Comparison of ENCODE assay signal across 13 cellular contexts in genomic region chr17:376936-377863, GRCh38. TPM values are rescaled to one million over a fixed set of nuclear protein-coding genes. Genes with fewer than 3 reads are reported as not detected.
DNase-seq lines count a peak whose midpoint lies in the region; ATAC-seq lines count a peak whose summit lies in the region.
"Had no signal": no experiment of that assay in that cellular context is flagged by ENCODE, and none has a peak within 500 bp of the region (broad histone marks: within the 10 kb centered on the region; RNA-seq: fewer than 3 reads in every experiment).

No MANE protein-coding gene starts in this region.

- H2BK12ac ChIP-seq in mesenchymal stem cell (ENCODE audit: low read length in 2 of 2) = peak overlapping the region in 1 of 2 experiments; percentile 10

- peaks cover 1% of the 10 kb centered on the region for H3K79me1 ChIP-seq in mesenchymal stem cell (replicated peaks; ENCODE audit: low read length, poor library complexity, severe bottlenecking)

- peaks cover 0 to 7% (median 3%) of the 10 kb centered on the region in 11 experiments; a peak in 8 of 22 replicates for H3K27me3 ChIP-seq in BLaER1 treated with 17β-estradiol and CSF1 and Interleukin-3, amounts not matched to agents 10 nM and 100 nM
- H3K27me3 ChIP-seq in mesenchymal stem cell (ENCODE audit: control insufficient read depth in 1 of 2, insufficient read depth in 1 of 2, low read length in 2 of 2) = peaks cover 0 to 24% of the 10 kb centered on the region in 2 experiments
- H3K27me3 ChIP-seq: ascending aorta had no signal

- H3K9me3 ChIP-seq in BLaER1 treated with 17β-estradiol and CSF1 and Interleukin-3, amounts not matched to agents 10 nM and 100 nM (replicated peaks in 1 of 11) = peaks cover 0 to 17% (median 5%) of the 10 kb centered on the region in 11 experiments; a peak in 8 of 22 replicates
- no peaks in the 10 kb centered on the region for H3K9me3 ChIP-seq in mesenchymal stem cell (ENCODE audit: control insufficient read depth, low read length)
- H3K9me3 ChIP-seq: ascending aorta had no signal

- peaks cover 8 to 40% (median 32%) of the 10 kb centered on the region in 10 experiments for H3K4me1 ChIP-seq in BLaER1 treated with 17β-estradiol and CSF1 and Interleukin-3, amounts not matched to agents 10 nM and 100 nM
- H3K4me1 ChIP-seq in mesenchymal stem cell (ENCODE audit: control insufficient read depth, insufficient read depth, low read depth, low read length) = peaks cover 6% of the 10 kb centered on the region
- H3K4me1 ChIP-seq: ascending aorta had no signal

- H3K4me3 Mint-ChIP-seq in stimulated activated naive B cell treated with anti-CD40 and anti-IgM and Interleukin-4, amounts not matched to agents 10 μg/mL and 1 μg/mL and 100 μg/mL, for 72 hours = no peak overlapping the region
- H3K4me3 Mint-ChIP-seq: CD4-positive, CD25-positive, alpha-beta regulatory T cell; natural killer cell treated with Interleukin-12 subunit alpha and Interleukin-12 subunit beta and Interleukin-15 and Interleukin-18, amount 100 ng/mL, for 72 hours had no signal

- DNase-seq in LHCN-M2 (ENCODE audit: low read depth) = peak; percentile 38
- DNase-seq in astrocyte of the hippocampus (ENCODE audit: low read depth, low spot score) = peak; percentile 21
- peak; percentile 66 for DNase-seq in mesenchymal stem cell
- no peak for DNase-seq in stimulated activated naive B cell treated with anti-CD40 and anti-IgM and Interleukin-4, amounts not matched to agents 10 μg/mL and 1 μg/mL and 100 μg/mL, for 72 hours
- DNase-seq in NCI-H2081 (lab: John Stamatoyannopoulos, UW) = no peak
- no peak for DNase-seq in pons (ENCODE audit: low spot score)
- DNase-seq: CD4-positive, CD25-positive, alpha-beta regulatory T cell; NCI-H2227 treated with DMSO at 0.1 percent for 48 hours had no signal

- H3K14ac ChIP-seq in mesenchymal stem cell (ENCODE audit: low read length in 2 of 2) = no peak overlapping the region

- H2AFZ ChIP-seq in mesenchymal stem cell (ENCODE audit: low read depth, low read length) = no peak overlapping the region

- 42% methylated on average over 10 of the region's 14 CpGs for WGBS in mesenchymal stem cell

- H3K4me1 Mint-ChIP-seq in stimulated activated naive B cell treated with anti-CD40 and anti-IgM and Interleukin-4, amounts not matched to agents 10 μg/mL and 1 μg/mL and 100 μg/mL, for 72 hours = peaks cover 4 to 6% of the 10 kb centered on the region in 2 donors

- peak overlapping the region in 2 of 11 experiments; percentile 4 to 22; a peak in 2 of 22 replicates for H3K9ac ChIP-seq in BLaER1 treated with 17β-estradiol and CSF1 and Interleukin-3, amounts not matched to agents 10 nM and 100 nM
- H3K9ac ChIP-seq in mesenchymal stem cell (ENCODE audit: low read length) = no peak overlapping the region
- H3K9ac ChIP-seq: KMS-11 had no signal

- H3K4me3 ChIP-seq in BLaER1 treated with 17β-estradiol and CSF1 and Interleukin-3, amounts not matched to agents 10 nM and 100 nM = no peak overlapping the region
- H3K4me3 ChIP-seq in mesenchymal stem cell (ENCODE audit: insufficient read depth in 1 of 2, low read depth in 1 of 2, low read length in 2 of 2) = no peak overlapping the region
- H3K4me3 ChIP-seq: ascending aorta had no signal

- H3K4me2 ChIP-seq in BLaER1 treated with 17β-estradiol and CSF1 and Interleukin-3, amounts not matched to agents 10 nM and 100 nM = peak overlapping the region in 9 of 11 experiments; percentile 33 to 61 (median 46); a peak in 16 of 22 replicates
- H3K4me2 ChIP-seq in mesenchymal stem cell (ENCODE audit: low read length, poor library complexity, severe bottlenecking) = no peak overlapping the region
- H3K4me2 ChIP-seq: KMS-11 had no signal

- H2AK5ac ChIP-seq in mesenchymal stem cell (ENCODE audit: low read length, severe bottlenecking) = no peak overlapping the region

- no peaks in the 10 kb centered on the region for H3K36me3 ChIP-seq in BLaER1 treated with 17β-estradiol and CSF1 and Interleukin-3, amounts not matched to agents 10 nM and 100 nM
- peaks cover 0 to 6% of the 10 kb centered on the region in 2 experiments for H3K36me3 ChIP-seq in mesenchymal stem cell (ENCODE audit: control insufficient read depth in 1 of 2, insufficient read depth in 2 of 2, low read depth in 1 of 2, low read length in 2 of 2)
- H3K36me3 ChIP-seq: ascending aorta had no signal

- peaks cover 3% of the 10 kb centered on the region in 2 donors for H3K36me3 Mint-ChIP-seq in stimulated activated naive B cell treated with anti-CD40 and anti-IgM and Interleukin-4, amounts not matched to agents 10 μg/mL and 1 μg/mL and 100 μg/mL, for 72 hours
- H3K36me3 Mint-ChIP-seq: natural killer cell treated with Interleukin-12 subunit alpha and Interleukin-12 subunit beta and Interleukin-15 and Interleukin-18, amount 100 ng/mL, for 72 hours had no signal

- no peak overlapping the region for H3K23ac ChIP-seq in mesenchymal stem cell (ENCODE audit: low read length in 2 of 2)

- H2BK5ac ChIP-seq in mesenchymal stem cell (ENCODE audit: low read depth, low read length, poor library complexity, severe bottlenecking) = no peak overlapping the region

- H3K4ac ChIP-seq in mesenchymal stem cell (ENCODE audit: low read depth in 1 of 2, low read length in 2 of 2) = peak overlapping the region in 1 of 2 experiments; percentile 46

- no peak for ATAC-seq in stimulated activated naive B cell treated with anti-CD40 and anti-IgM and Interleukin-4, amounts not matched to agents 10 μg/mL and 1 μg/mL and 100 μg/mL, for 72 hours (replicated peaks)
- ATAC-seq in GM19467 (IDR thresholded peaks at IDR 0.05; ENCODE audit: unreplicated experiment) = no peak
- ATAC-seq: natural killer cell treated with Interleukin-12 subunit alpha and Interleukin-12 subunit beta and Interleukin-15 and Interleukin-18, amount 100 ng/mL, for 72 hours had no signal

- peaks cover 0 to 4% (median 0%) of the 10 kb centered on the region in 11 experiments; a peak in 2 of 22 replicates for H4K20me1 ChIP-seq in BLaER1 treated with 17β-estradiol and CSF1 and Interleukin-3, amounts not matched to agents 10 nM and 100 nM

- H3K9me3 Mint-ChIP-seq in stimulated activated naive B cell treated with anti-CD40 and anti-IgM and Interleukin-4, amounts not matched to agents 10 μg/mL and 1 μg/mL and 100 μg/mL, for 72 hours = peaks cover 3% of the 10 kb centered on the region in 2 donors
- H3K9me3 Mint-ChIP-seq: natural killer cell treated with Interleukin-12 subunit alpha and Interleukin-12 subunit beta and Interleukin-15 and Interleukin-18, amount 100 ng/mL, for 72 hours had no signal

- H3K27me3 Mint-ChIP-seq in stimulated activated naive B cell treated with anti-CD40 and anti-IgM and Interleukin-4, amounts not matched to agents 10 μg/mL and 1 μg/mL and 100 μg/mL, for 72 hours = peaks cover 21 to 39% of the 10 kb centered on the region in 2 donors
- H3K27me3 Mint-ChIP-seq: natural killer cell treated with Interleukin-12 subunit alpha and Interleukin-12 subunit beta and Interleukin-15 and Interleukin-18, amount 100 ng/mL, for 72 hours had no signal

- H3K27ac ChIP-seq in BLaER1 treated with 17β-estradiol and CSF1 and Interleukin-3, amounts not matched to agents 10 nM and 100 nM = peak overlapping the region in 5 of 11 experiments; percentile 22 to 54 (median 45); a peak in 7 of 22 replicates
- no peak overlapping the region for H3K27ac ChIP-seq in mesenchymal stem cell (ENCODE audit: low read length, poor library complexity, severe bottlenecking)
- H3K27ac ChIP-seq: ascending aorta, KMS-11 had no signal

- H2BK120ac ChIP-seq in mesenchymal stem cell (ENCODE audit: low read depth, low read length) = no peak overlapping the region

- peak overlapping the region; percentile 52 to 71 for H3K18ac ChIP-seq in mesenchymal stem cell (ENCODE audit: low read depth in 1 of 2, low read length in 2 of 2)

- no peak overlapping the region for H2BK15ac ChIP-seq in mesenchymal stem cell (ENCODE audit: low read depth, poor library complexity, severe bottlenecking)

- H4K91ac ChIP-seq in mesenchymal stem cell (ENCODE audit: low read length) = peak overlapping the region; percentile 70

- H3K27ac Mint-ChIP-seq in stimulated activated naive B cell treated with anti-CD40 and anti-IgM and Interleukin-4, amounts not matched to agents 10 μg/mL and 1 μg/mL and 100 μg/mL, for 72 hours = no peak overlapping the region
- H3K27ac Mint-ChIP-seq: CD4-positive, CD25-positive, alpha-beta regulatory T cell; natural killer cell treated with Interleukin-12 subunit alpha and Interleukin-12 subunit beta and Interleukin-15 and Interleukin-18, amount 100 ng/mL, for 72 hours had no signal

- no peak overlapping the region for H4K8ac ChIP-seq in mesenchymal stem cell (ENCODE audit: low read length)

RNA-seq across cellular contexts. Expression of gene RPH3AL, which starts 24.6 kb away (rescaled TPM):
- 18.1 and 22.0 TPM in 2 replicates for total RNA-seq in LHCN-M2 (2014; rRNA removed)
- 9.2 TPM for polyA plus RNA-seq in LHCN-M2 (2012)
- 4.0 TPM for polyA plus RNA-seq in mesenchymal stem cell (2013, experiment 1 of 2)
- polyA plus RNA-seq in mesenchymal stem cell (2013, experiment 2 of 2) = 3.6 TPM

Comparison
In these comparisons a context has a peak if more than half of its experiments do, and no peak if none do; other contexts are left out.
1. DNase-seq: peak in LHCN-M2 (single experiment), astrocyte of the hippocampus (single experiment) and mesenchymal stem cell (single experiment); none in stimulated activated naive B cell treated with anti-CD40 and anti-IgM and Interleukin-4, amounts not matched to agents 10 μg/mL and 1 μg/mL and 100 μg/mL, for 72 hours (single experiment), NCI-H2081 (0 of 2) and pons (single experiment).